Comparison of ENCODE assay signal across 15 cellular contexts in the genomic region with DNA sequence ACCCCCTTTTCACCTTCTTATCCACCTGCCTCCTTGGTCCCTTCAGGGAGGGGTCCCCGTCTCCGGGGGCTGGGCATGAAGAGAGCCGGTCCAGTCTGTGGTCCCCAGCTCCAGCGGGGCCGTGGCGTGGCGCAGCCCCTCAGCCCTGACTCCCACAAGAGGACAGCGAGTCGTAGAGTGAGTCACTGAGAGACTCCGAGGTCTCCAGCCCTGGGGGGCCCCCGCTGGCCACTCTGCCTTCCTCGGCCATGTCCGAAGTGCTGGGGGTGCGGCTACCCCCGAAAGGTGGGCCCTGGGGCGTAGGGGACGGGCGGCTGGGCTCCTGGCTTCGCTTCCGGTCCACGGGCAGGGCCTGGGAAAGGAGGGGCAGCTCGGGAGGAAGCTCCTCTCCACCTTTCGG.
"Had no signal": no experiment of that assay in that cellular context is flagged by ENCODE, and none has a peak within 500 bp of the region (broad histone marks: within the 10 kb centered on the region; RNA-seq: fewer than 3 reads in every experiment).

No MANE protein-coding gene starts in this region.

- H3K27ac ChIP-seq: left ventricle myocardium inferior, sigmoid colon, stomach, thoracic aorta, transverse colon had no signal

- H3K4me1 ChIP-seq: left ventricle myocardium inferior, stomach, transverse colon had no signal

- DNase-seq: effector memory CD4-positive, alpha-beta T cell; left cardiac atrium; left ventricle myocardium inferior; mesendoderm; naive B cell; sigmoid colon; stimulated activated CD4-positive, alpha-beta T cell treated with anti-CD3 and anti-CD28 coated beads, Interleukin-12 subunit alpha, Interleukin-12 subunit beta, amount 100 ng/mL, for 4 hours; stimulated activated naive CD4-positive, alpha-beta T cell; stomach; substantia nigra; transverse colon had no signal

- H3K36me3 ChIP-seq: transverse colon had no signal

- ATAC-seq: esophagus mucosa, left cardiac atrium had no signal

- H3K9me3 ChIP-seq: sigmoid colon, stomach, thoracic aorta, transverse colon had no signal

- H3K4me3 ChIP-seq: left ventricle myocardium inferior, lung, sigmoid colon, skin epidermis, stomach, thoracic aorta, transverse colon had no signal

- H3K27me3 ChIP-seq: sigmoid colon, stomach, transverse colon had no signal
